ENCODE assay signal across 21 cellular contexts in genomic region chr14:65184032-65184764, GRCh38.
DNase-seq lines count a peak whose midpoint lies in the region; ATAC-seq, FAIRE-seq and TF ChIP-seq lines count a peak whose summit lies in the region.
"Had no signal": no experiment of that assay in that cellular context is flagged by ENCODE, and none has a peak within 500 bp of the region (broad histone marks: within the 10 kb centered on the region; RNA-seq: fewer than 3 reads in every experiment).

No MANE protein-coding gene starts in this region.

- H3K9me3 Mint-ChIP-seq in stimulated activated effector memory CD8-positive, alpha-beta T cell treated with anti-CD3 and anti-CD28 coated beads, Interleukin-12 subunit alpha, Interleukin-12 subunit beta, amount 100 ng/mL, for 72 hours = peaks cover 8% of the 10 kb centered on the region

- H3K4me3 Mint-ChIP-seq in stimulated activated effector memory CD8-positive, alpha-beta T cell treated with anti-CD3 and anti-CD28 coated beads, Interleukin-12 subunit alpha, Interleukin-12 subunit beta, amount 100 ng/mL, for 72 hours = no peak overlapping the region
- H3K4me3 Mint-ChIP-seq: effector memory CD8-positive, alpha-beta T cell; naive B cell; T-helper 1 cell treated with Interleukin-12 subunit alpha and Interleukin-12 subunit beta and Interleukin-4 antibody, amounts not matched to agents 30 μg/mL and 1 μg/mL, for 36 hours had no signal

- H2AK5ac ChIP-seq in H1 (ENCODE audit: low read depth, low read length) = no peak overlapping the region

- H3K4me1 ChIP-seq in right atrium auricular region = peaks cover 0 to 5% of the 10 kb centered on the region in 2 donors
- H3K4me1 ChIP-seq in OCI-LY7 (ENCODE audit: insufficient read depth, low read length, poor library complexity, severe bottlenecking) = peaks cover 33% of the 10 kb centered on the region
- peaks cover 3 to 20% (median 11%) of the 10 kb centered on the region in 4 experiments for H3K4me1 ChIP-seq in H1 (replicated peaks in 1 of 4; ENCODE audit: control insufficient read depth in 3 of 4, insufficient read depth in 4 of 4, low read length in 3 of 4)
- H3K4me1 ChIP-seq in gastroesophageal sphincter = no peaks in the 10 kb centered on the region
- H3K4me1 ChIP-seq: vagina had no signal

- H3K79me2 ChIP-seq in OCI-LY7 (ENCODE audit: insufficient read depth, low read depth, low read length) = no peaks in the 10 kb centered on the region
- no peaks in the 10 kb centered on the region for H3K79me2 ChIP-seq in H1 (ENCODE audit: control insufficient read depth in 1 of 2, insufficient read depth in 2 of 2, low read length in 2 of 2)

- H3K4me2 ChIP-seq in OCI-LY7 (ENCODE audit: low read length) = no peak overlapping the region
- 0 out of 4 replicates have a peak overlapping the region, but pooled peaks of 1 of the 2 experiments have one; percentile 5 for H3K4me2 ChIP-seq in H1 (ENCODE audit: insufficient read depth in 1 of 2, low read depth in 2 of 2, low read length in 2 of 2)

- FAIRE-seq in H1 (lab: Jason Lieb, UNC) = no peak
- FAIRE-seq: GM12891, kidney had no signal

- no peak overlapping the region; the same call in 1 of the 2 replicates for H3K18ac ChIP-seq in H1 (ENCODE audit: extremely low read depth, low read length)

- H3K23ac ChIP-seq in H1 (ENCODE audit: insufficient read length) = no peak overlapping the region

- no peak overlapping the region for H3K56ac ChIP-seq in H1 (replicated peaks; ENCODE audit: insufficient read length, low read depth, low read length)

- no peak overlapping the region for H2BK15ac ChIP-seq in H1 (ENCODE audit: low read length)

- no peak overlapping the region for H2BK12ac ChIP-seq in H1 (ENCODE audit: low read depth, low read length)

- H3K9me3 ChIP-seq in right atrium auricular region (peaks cover 6 to 13% of the 10 kb centered on the region in 2 donors), OCI-LY7 (ENCODE audit: low read length) (peaks cover 16% of the 10 kb centered on the region), H1 (ENCODE audit: insufficient read depth in 2 of 2, low read depth in 1 of 2, low read length in 1 of 2) (peaks cover 6 to 7% of the 10 kb centered on the region in 2 experiments; a peak in 1 of 4 replicates), gastroesophageal sphincter (peaks cover 0 to 16% (median 0%) of the 10 kb centered on the region in 3 donors)

- no peak overlapping the region for H3K4me3 ChIP-seq in right atrium auricular region
- H3K4me3 ChIP-seq in OCI-LY7 (ENCODE audit: low read depth, low read length, poor library complexity, severe bottlenecking) = no peak overlapping the region
- no peak overlapping the region for H3K4me3 ChIP-seq in H1 (ENCODE audit: extremely low read depth in 1 of 4, insufficient read depth in 2 of 4, low read depth in 3 of 4, low read length in 4 of 4)
- no peak overlapping the region for H3K4me3 ChIP-seq in gastroesophageal sphincter
- H3K4me3 ChIP-seq: vagina had no signal

- H3K27ac Mint-ChIP-seq in stimulated activated effector memory CD8-positive, alpha-beta T cell treated with anti-CD3 and anti-CD28 coated beads, Interleukin-12 subunit alpha, Interleukin-12 subunit beta, amount 100 ng/mL, for 72 hours = no peak overlapping the region
- H3K27ac Mint-ChIP-seq: effector memory CD8-positive, alpha-beta T cell; T-helper 1 cell treated with Interleukin-12 subunit alpha and Interleukin-12 subunit beta and Interleukin-4 antibody, amounts not matched to agents 30 μg/mL and 1 μg/mL, for 36 hours had no signal

- 78% methylated on average over 8 of the region's 8 CpGs; no CpG with 5 or more reads in 1 of the 2 experiments for WGBS in H1 (ENCODE audit: extremely low coverage in 1 of 2, insufficient coverage in 1 of 2, insufficient read length in 1 of 2, insufficient replicate concordance in 2 of 2, low coverage in 1 of 2, low lambda C conversion rate in 2 of 2, missing lambda C conversion rate in 1 of 2), 2 experiments
- WGBS in gastroesophageal sphincter (ENCODE audit: low coverage in 1 of 2), 2 donors = 20 to 66% methylated on average over 1 to 6 of the region's 8 CpGs

- TF ChIP-seq RAD21 in H1 (IDR thresholded peaks at IDR 0.05 in 1 of 2, conservative IDR thresholded peaks at IDR 0.05 in 1 of 2; ENCODE audit: low read depth in 2 of 2, low read length in 2 of 2) = no peak

- H3K9ac ChIP-seq in H1 (replicated peaks in 1 of 4; ENCODE audit: extremely low read depth in 1 of 4, low read depth in 3 of 4, low read length in 3 of 4) = no peak overlapping the region

- BruUV-seq in OCI-LY7 (replicated peaks; lab: Mats Ljungman, UMichigan) = no TSS peak

- H3K27me3 ChIP-seq in right atrium auricular region = no peaks in the 10 kb centered on the region
- H3K27me3 ChIP-seq in H1 (replicated peaks in 1 of 4; ENCODE audit: control insufficient read depth in 3 of 4, extremely low read depth in 1 of 4, insufficient read depth in 3 of 4, low read length in 3 of 4) = no peaks in the 10 kb centered on the region; a peak in 2 of 7 replicates
- peaks cover 11% of the 10 kb centered on the region for H3K27me3 ChIP-seq in gastroesophageal sphincter
- H3K27me3 ChIP-seq: vagina had no signal

- no peaks in the 10 kb centered on the region for H3K9me2 ChIP-seq in OCI-LY7 (ENCODE audit: insufficient read depth, low read length)

- no peak overlapping the region for H2BK20ac ChIP-seq in H1 (ENCODE audit: low read length)

- POLR2A ChIA-PET in OCI-LY7 (lab: Charles Lee) = interaction anchor here (0.8 to 1.1 kb wide), 2 partner anchors 19 to 23 kb away, joined by 3 to 9 read pairs; no protein-coding TSS in a partner anchor
- POLR2A ChIA-PET in H1 (lab: Charles Lee; ENCODE audit: partially characterized antibody) = no interaction called here

- H2BK5ac ChIP-seq in H1 (ENCODE audit: low read depth, low read length) = no peak overlapping the region

- no peaks in the 10 kb centered on the region for H3K23me2 ChIP-seq in H1 (ENCODE audit: low read depth, low read length)

- TF ChIP-seq POLR2A in H1 (IDR thresholded peaks at IDR 0.05; ENCODE audit: control extremely low read depth in 1 of 2, low read depth in 2 of 2, low read length in 2 of 2) (no peak), gastroesophageal sphincter (IDR thresholded peaks at IDR 0.05) (no peak)

- no peaks in the 10 kb centered on the region for H3K36me3 Mint-ChIP-seq in stimulated activated effector memory CD8-positive, alpha-beta T cell treated with anti-CD3 and anti-CD28 coated beads, Interleukin-12 subunit alpha, Interleukin-12 subunit beta, amount 100 ng/mL, for 72 hours

- no peak overlapping the region for H3K4ac ChIP-seq in H1 (replicated peaks; ENCODE audit: insufficient read length, low read depth, low read length)

- intact Hi-C loops in Right ventricle myocardium inferior (cut with DNase I) = no loop called here
- intact Hi-C loops in OCI-LY7 (cut with micrococcal nuclease; ENCODE audit: unreplicated experiment) = no loop called here
- intact Hi-C loops in left cardiac atrium (cut with DNase I) = no loop called here

- no peak overlapping the region for H4K5ac ChIP-seq in H1 (ENCODE audit: insufficient read length, low read depth, low read length)

- CTCF ChIA-PET in OCI-LY7 (lab: Charles Lee; ENCODE audit: unreplicated experiment) (no interaction called here), H1 (lab: Charles Lee; ENCODE audit: partially characterized antibody) (interaction anchor here (0.6 to 2.7 kb wide), 7 partner anchors 9 to 776 kb away, joined by 3 to 14 read pairs (median 3); no protein-coding TSS in a partner anchor)

- H3K4me1 Mint-ChIP-seq in stimulated activated effector memory CD8-positive, alpha-beta T cell treated with anti-CD3 and anti-CD28 coated beads, Interleukin-12 subunit alpha, Interleukin-12 subunit beta, amount 100 ng/mL, for 72 hours = peaks cover 21% of the 10 kb centered on the region

- H3K79me1 ChIP-seq in H1 (ENCODE audit: low read depth, low read length) = no peaks in the 10 kb centered on the region

- H4K8ac ChIP-seq in H1 (ENCODE audit: extremely low read depth, insufficient read depth, low read length) = no peak overlapping the region

- peak; percentile 33 for DNase-seq in Right ventricle myocardium inferior (ENCODE audit: missing footprints)
- no peak for DNase-seq in right atrium auricular region (ENCODE audit: low spot score)
- DNase-seq in OCI-LY7 (ENCODE audit: low spot score) = no peak
- no peak for DNase-seq in H1 (ENCODE audit: low read depth in 1 of 2, low spot score in 2 of 2)
- DNase-seq in stimulated activated effector memory CD8-positive, alpha-beta T cell treated with anti-CD3 and anti-CD28 coated beads, Interleukin-12 subunit alpha, Interleukin-12 subunit beta, amount 100 ng/mL, for 72 hours (ENCODE audit: low spot score in 2 of 2) = no peak
- DNase-seq in DMS 273 (lab: John Stamatoyannopoulos, UW; ENCODE audit: unreplicated experiment) = no peak
- no peak for DNase-seq in left cardiac atrium
- DNase-seq: activated CD4-positive, alpha-beta T cell treated with anti-CD3 and anti-CD28 coated beads for 48 hours; activated effector memory CD4-positive, alpha-beta T cell treated with Interleukin-2 at 50 U/mL for 16 hours; AML-193; effector memory CD8-positive, alpha-beta T cell; kidney; MM.1S; naive B cell; right cardiac atrium; stimulated activated CD4-positive, alpha-beta T cell treated with anti-CD3 and anti-CD28 coated beads, Interleukin-4, amount 100 ng/mL, for 24 hours; stimulated activated naive CD4-positive, alpha-beta T cell had no signal

- TF ChIP-seq CTCF in right atrium auricular region (IDR thresholded peaks at IDR 0.05) (no peak), OCI-LY7 (conservative IDR thresholded peaks at IDR 0.05; ENCODE audit: low read length) (no peak), H1 (IDR thresholded peaks at IDR 0.05; ENCODE audit: control extremely low read depth in 1 of 3, insufficient read depth in 1 of 3, low read depth in 1 of 3, low read length in 3 of 3) (no peak), gastroesophageal sphincter (IDR thresholded peaks at IDR 0.05) (no peak)

- ATAC-seq in Right ventricle myocardium inferior (no peak), gastroesophageal sphincter (no peak), left cardiac atrium (no peak)
- peak; percentile 63 for ATAC-seq in stimulated activated effector memory CD8-positive, alpha-beta T cell treated with anti-CD3 and anti-CD28 coated beads, Interleukin-12 subunit alpha, Interleukin-12 subunit beta, amount 100 ng/mL, for 72 hours
- ATAC-seq: effector memory CD8-positive, alpha-beta T cell; right cardiac atrium had no signal

- H3K14ac ChIP-seq in H1 (ENCODE audit: insufficient read length) = no peak overlapping the region

- TF ChIP-seq EP300 in H1 (IDR thresholded peaks at IDR 0.05; ENCODE audit: borderline replicate concordance in 1 of 2, low read depth in 2 of 2, low read length in 2 of 2) (no peak), gastroesophageal sphincter (IDR thresholded peaks at IDR 0.05) (no peak)

- no peak overlapping the region for H2BK120ac ChIP-seq in H1 (replicated peaks; ENCODE audit: low read depth, low read length)

- H4K20me1 ChIP-seq in OCI-LY7 (ENCODE audit: insufficient read depth, low read length) (no peaks in the 10 kb centered on the region), H1 (replicated peaks in 1 of 2; ENCODE audit: control insufficient read depth in 1 of 2, insufficient read depth in 2 of 2, low read length in 2 of 2) (no peaks in the 10 kb centered on the region)

- no peak overlapping the region for H3K27ac ChIP-seq in right atrium auricular region
- H3K27ac ChIP-seq in OCI-LY7 (ENCODE audit: low read depth, low read length, poor library complexity, severe bottlenecking) = no peak overlapping the region
- H3K27ac ChIP-seq in H1 (ENCODE audit: low read depth, low read length) = no peak overlapping the region
- H3K27ac ChIP-seq in gastroesophageal sphincter = no peak overlapping the region
- H3K27ac ChIP-seq: vagina had no signal

- H4K91ac ChIP-seq in H1 (replicated peaks; ENCODE audit: insufficient read length, low read length) = peak overlapping the region; percentile 23

- H2AFZ ChIP-seq in OCI-LY7 (ENCODE audit: low read length) (peak overlapping the region; percentile 30; the same call in 1 of the 2 replicates), H1 (ENCODE audit: low read length) (peak overlapping the region; percentile 84)

- H3K36me3 ChIP-seq in right atrium auricular region (no peaks in the 10 kb centered on the region), OCI-LY7 (ENCODE audit: insufficient read depth, low read length) (no peaks in the 10 kb centered on the region; the same call in 1 of the 2 replicates), H1 (ENCODE audit: control insufficient read depth in 2 of 4, insufficient read depth in 4 of 4, low read length in 3 of 4) (peaks cover 0 to 3% (median 0%) of the 10 kb centered on the region in 4 experiments; a peak in 2 of 8 replicates), gastroesophageal sphincter (no peaks in the 10 kb centered on the region)
- H3K36me3 ChIP-seq: vagina had no signal
